Comparison of ENCODE assay signal across 8 cellular contexts in the genomic region with DNA sequence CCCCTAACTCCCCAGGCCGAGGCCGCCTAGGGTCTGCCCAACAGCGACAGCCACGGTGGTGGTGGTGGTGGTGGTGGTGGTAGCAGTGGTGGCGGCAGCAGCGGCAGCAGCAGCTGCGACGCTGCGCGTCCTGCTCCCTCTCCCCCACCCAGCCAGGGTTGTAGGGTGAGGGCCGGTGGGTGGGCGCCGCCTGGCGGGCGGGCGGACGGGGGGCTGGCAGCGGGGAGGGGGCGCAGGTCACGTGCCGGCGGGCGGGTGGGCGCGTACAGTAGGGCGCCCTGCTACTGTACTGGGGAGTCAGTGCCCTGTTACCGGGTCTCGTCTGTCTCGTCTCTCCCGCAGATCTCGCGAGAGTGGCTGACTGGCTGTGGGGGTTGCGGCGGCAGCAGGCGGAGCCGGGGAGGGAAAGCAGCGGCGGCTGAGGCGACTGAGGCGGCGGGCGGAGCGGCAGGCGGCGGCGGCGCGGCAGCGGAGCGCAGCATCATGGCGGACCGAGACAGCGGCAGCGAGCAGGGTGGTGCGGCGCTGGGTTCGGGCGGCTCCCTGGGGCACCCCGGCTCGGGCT. TPM values are rescaled to one million over a fixed set of nuclear protein-coding genes. Genes with fewer than 3 reads are reported as not detected.
DNase-seq lines count a peak whose midpoint lies in the region; ATAC-seq and TF ChIP-seq lines count a peak whose summit lies in the region.

A gene (plus strand): TSS at position 411 of the 565 bp plus-strand sequence. CDS start 73 bp downstream, at position 484.

- peaks cover 20% of the 10 kb centered on the region for H3K27me3 Mint-ChIP-seq in CD4-positive, CD25-positive, alpha-beta regulatory T cell

- peak; percentile 96 to 98 (median 97) for DNase-seq in CD4-positive, CD25-positive, alpha-beta regulatory T cell
- DNase-seq in NCI-H748 treated with DMSO at 0.1 percent for 48 hours (lab: John Stamatoyannopoulos, UW): peak; percentile 86
- peak; percentile 88 to 95 for DNase-seq in activated CD4-positive, alpha-beta T cell treated with anti-CD3 and anti-CD28 coated beads, Interleukin-2, amount 50 U/mL, for 24 hours (ENCODE audit: low read depth in 1 of 2, low spot score in 1 of 2)
- DNase-seq in dermis blood vessel endothelial cell: peak; percentile 97
- DNase-seq in lower leg skin (ENCODE audit: low spot score in 2 of 2): peak; percentile 95 to 99
- DNase-seq in stimulated activated CD4-positive, alpha-beta T cell treated with anti-CD3 and anti-CD28 coated beads, Interleukin-4, amount 100 ng/mL, for 4 hours: peak; percentile 93 to 96

- peaks cover 63% of the 10 kb centered on the region for H3K4me1 ChIP-seq in CD4-positive, CD25-positive, alpha-beta regulatory T cell (ENCODE audit: control insufficient read depth, insufficient read depth, low read length, poor library complexity, severe bottlenecking)

- peaks cover 10% of the 10 kb centered on the region for H3K27me3 ChIP-seq in CD4-positive, CD25-positive, alpha-beta regulatory T cell (ENCODE audit: control insufficient read depth, insufficient read depth, low read length)

- no peak for TF ChIP-seq CTCF in lower leg skin (IDR thresholded peaks at IDR 0.05)

- WGBS in lower leg skin, 2 donors: 0% methylated on average over 20 to 31 of the region's 60 CpGs

- H3K27ac ChIP-seq in CD4-positive, CD25-positive, alpha-beta regulatory T cell (ENCODE audit: insufficient read depth, low read length, poor library complexity, severe bottlenecking): peak within 1 kb of the TSS; percentile 86

- peaks cover 25 to 72% (median 51%) of the 10 kb centered on the region in 4 donors for H3K4me1 Mint-ChIP-seq in CD4-positive, CD25-positive, alpha-beta regulatory T cell

- H3K9me3 Mint-ChIP-seq in CD4-positive, CD25-positive, alpha-beta regulatory T cell: no peaks in the 10 kb centered on the region

- H3K27ac Mint-ChIP-seq in CD4-positive, CD25-positive, alpha-beta regulatory T cell: peak within 1 kb of the TSS; percentile 88 to 97 (median 97)

- peak within 1 kb of the TSS; percentile 83 for H3K4me3 ChIP-seq in CD4-positive, CD25-positive, alpha-beta regulatory T cell (ENCODE audit: low read depth, low read length)
- H3K4me3 ChIP-seq in lower leg skin (ENCODE audit: low read depth, poor library complexity, severe bottlenecking): peak within 1 kb of the TSS; percentile 75

- H3K36me3 Mint-ChIP-seq in CD4-positive, CD25-positive, alpha-beta regulatory T cell: no peaks in the 10 kb centered on the region

- ATAC-seq in CD4-positive, CD25-positive, alpha-beta regulatory T cell (ENCODE audit: low read depth in 2 of 2): peak; percentile 94 to 95
- ATAC-seq in GM19395 (IDR thresholded peaks at IDR 0.05; ENCODE audit: unreplicated experiment) (peak; percentile 85), HG03558 (IDR thresholded peaks at IDR 0.05; ENCODE audit: extremely low read depth, unreplicated experiment) (peak; percentile 81)

- no peaks in the 10 kb centered on the region for H3K36me3 ChIP-seq in CD4-positive, CD25-positive, alpha-beta regulatory T cell (ENCODE audit: control insufficient read depth, insufficient read depth, low read length)

- H3K9me3 ChIP-seq in CD4-positive, CD25-positive, alpha-beta regulatory T cell (ENCODE audit: control insufficient read depth in 2 of 2, low read length in 2 of 2): no peaks in the 10 kb centered on the region

- TF ChIP-seq POLR2A in lower leg skin (IDR thresholded peaks at IDR 0.05): no peak

- intact Hi-C loops in lower leg skin (cut with DNase I; ENCODE audit: low total_unique reads): no loop called here

- H3K4me3 Mint-ChIP-seq in CD4-positive, CD25-positive, alpha-beta regulatory T cell: peak within 1 kb of the TSS; percentile 97 to 99 (median 98)

RNA-seq across cellular contexts. Expression of the gene that starts here (rescaled TPM):
- total RNA-seq in CD4-positive, CD25-positive, alpha-beta regulatory T cell: 7.7 TPM
- polyA plus RNA-seq in CD4-positive, CD25-positive, alpha-beta regulatory T cell: 1 to 10 TPM; 2.3 to 4.1 (median 3.6) TPM
- total RNA-seq in dermis blood vessel endothelial cell (7.8 and 8.7 TPM in 2 replicates), lower leg skin (10 to 100 TPM; 15.0 to 16.8 (median 16.2) TPM)

Comparison
In these comparisons a context has a peak if more than half of its experiments do, and no peak if none do; other contexts are left out.
1. Peak in every context shown above with its lines: DNase-seq, ATAC-seq, H3K4me3 ChIP-seq and H3K27ac ChIP-seq.